In genomic region chr10:93951905-93952304, GRCh38 we compare ENCODE assay signal across 21 cellular contexts. TPM values are rescaled to one million over a fixed set of nuclear protein-coding genes. Genes with fewer than 3 reads are reported as not detected.
A peak's percentile ranks its signal among the peaks of the same experiment; 100 is the strongest.
DNase-seq lines count a peak whose midpoint lies in the region; ATAC-seq and TF ChIP-seq lines count a peak whose summit lies in the region.
"Had no signal": no experiment of that assay in that cellular context is flagged by ENCODE, and none has a peak within 500 bp of the region (broad histone marks: within the 10 kb centered on the region; RNA-seq: fewer than 3 reads in every experiment).

No MANE protein-coding gene starts in this region.

- H3K36me3 Mint-ChIP-seq in type B pancreatic cell = no peaks in the 10 kb centered on the region
- H3K36me3 Mint-ChIP-seq: CD14-positive monocyte; CD8-positive, alpha-beta memory T cell had no signal

- H3K4me3 ChIP-seq in cardiac muscle cell = no peak overlapping the region
- no peak overlapping the region for H3K4me3 ChIP-seq in right cardiac atrium (ENCODE audit: low read length)
- H3K4me3 ChIP-seq: A549; BLaER1 treated with 17β-estradiol and CSF1 and Interleukin-3, amounts not matched to agents 10 nM and 100 nM; GM23338 had no signal

- no peaks in the 10 kb centered on the region for H3K27me3 ChIP-seq in cardiac muscle cell
- no peaks in the 10 kb centered on the region for H3K27me3 ChIP-seq in right cardiac atrium (ENCODE audit: control insufficient read depth, insufficient read depth)
- H3K27me3 ChIP-seq: BE2C; BLaER1 treated with 17β-estradiol and CSF1 and Interleukin-3, amounts not matched to agents 10 nM and 100 nM had no signal

- H3K27me3 Mint-ChIP-seq in type B pancreatic cell = no peaks in the 10 kb centered on the region
- H3K27me3 Mint-ChIP-seq: CD4-positive, alpha-beta T cell had no signal

- H3K9me3 ChIP-seq in cardiac muscle cell (ENCODE audit: low read depth) = no peaks in the 10 kb centered on the region
- H3K9me3 ChIP-seq in right cardiac atrium (ENCODE audit: control insufficient read depth, low read length) = no peaks in the 10 kb centered on the region
- H3K9me3 ChIP-seq: A549; BE2C; BLaER1 treated with 17β-estradiol and CSF1 and Interleukin-3, amounts not matched to agents 10 nM and 100 nM had no signal

- ATAC-seq in left ventricle myocardium superior = no peak
- ATAC-seq in right cardiac atrium = peak; percentile 40 to 80
- ATAC-seq: A549, GM23338, HCT116 had no signal

- intact Hi-C loops in left ventricle myocardium superior (cut with micrococcal nuclease) = no loop called here
- intact Hi-C loops in right cardiac atrium (cut with DNase I) = no loop called here
- intact Hi-C loops in cardiac septum (cut with DNase I) = no loop called here

- peaks cover 13% of the 10 kb centered on the region for H3K4me1 Mint-ChIP-seq in type B pancreatic cell (ENCODE audit: unreplicated experiment)
- H3K4me1 Mint-ChIP-seq: CD14-positive monocyte; CD8-positive, alpha-beta memory T cell; GM23338; H9 had no signal

- H3K27ac ChIP-seq in cardiac muscle cell (peak overlapping the region; percentile 10), right cardiac atrium (ENCODE audit: low read length) (peak overlapping the region; percentile 83)
- H3K27ac ChIP-seq: A549; BLaER1 treated with 17β-estradiol and CSF1 and Interleukin-3, amounts not matched to agents 10 nM and 100 nM had no signal

- no peak for TF ChIP-seq CTCF in cardiac muscle cell (IDR thresholded peaks at IDR 0.05; ENCODE audit: low read depth, low read length)
- no peak for TF ChIP-seq CTCF in type B pancreatic cell (conservative IDR thresholded peaks at IDR 0.05)

- whole genome bisulfite sequencing in right cardiac atrium = 58% methylated on average over 2 of the region's 2 CpGs

- no peaks in the 10 kb centered on the region for H3K36me3 ChIP-seq in cardiac muscle cell
- H3K36me3 ChIP-seq: BE2C; BLaER1 treated with 17β-estradiol and CSF1 and Interleukin-3, amounts not matched to agents 10 nM and 100 nM had no signal

- peak in 1 of 2 donors; percentile 30 for DNase-seq in cardiac muscle cell (ENCODE audit: low read depth in 1 of 2, low spot score in 1 of 2)
- DNase-seq in left ventricle myocardium superior = no peak
- peak in 1 of 3 donors; percentile 61 for DNase-seq in right cardiac atrium
- no peak for DNase-seq in cardiac septum (ENCODE audit: low spot score)
- no peak for DNase-seq in type B pancreatic cell (ENCODE audit: extremely low spot score, unreplicated experiment)
- DNase-seq in SIG-M5 (lab: John Stamatoyannopoulos, UW) = no peak
- DNase-seq: 8988T; ACHN; AML-193; BE2C; CD4-positive, alpha-beta T cell; CD8-positive, alpha-beta memory T cell; DMS53; DMS79 treated with DMSO at 0.1 percent for 48 hours; GF-D8; H9 had no signal

- no peaks in the 10 kb centered on the region for H3K9me3 Mint-ChIP-seq in type B pancreatic cell
- H3K9me3 Mint-ChIP-seq: CD4-positive, alpha-beta T cell; CD8-positive, alpha-beta memory T cell; GM23338; H9 had no signal

- peaks cover 6% of the 10 kb centered on the region for H3K4me1 ChIP-seq in cardiac muscle cell (ENCODE audit: low read depth)
- H3K4me1 ChIP-seq in right cardiac atrium (ENCODE audit: control insufficient read depth, insufficient read depth, low read length) = peaks cover 10% of the 10 kb centered on the region
- H3K4me1 ChIP-seq: BE2C; BLaER1 treated with 17β-estradiol and CSF1 and Interleukin-3, amounts not matched to agents 10 nM and 100 nM had no signal

- peak overlapping the region; percentile 32 for H3K27ac Mint-ChIP-seq in type B pancreatic cell
- H3K27ac Mint-ChIP-seq: CD14-positive monocyte; CD4-positive, alpha-beta T cell; CD8-positive, alpha-beta memory T cell; GM23338; H9 had no signal

- no peak overlapping the region for H3K4me3 Mint-ChIP-seq in type B pancreatic cell
- H3K4me3 Mint-ChIP-seq: CD14-positive monocyte; CD4-positive, alpha-beta T cell; CD8-positive, alpha-beta memory T cell; GM23338; H9 had no signal

RNA-seq across cellular contexts. Expression of gene PLCE1, which starts 41.8 kb away (rescaled TPM):
- total RNA-seq in cardiac muscle cell = 0.99 and 1.9 TPM in 2 replicates
- polyA plus RNA-seq in cardiac muscle cell = 1.6 and 3.0 TPM in 2 replicates
- total RNA-seq in left ventricle myocardium superior = 4.6 TPM
- 10 to 100 TPM; 12.4 to 23.4 (median 21.0) TPM for total RNA-seq in right cardiac atrium
- polyA plus RNA-seq in right cardiac atrium = 6.0 TPM
- 51.5 TPM for total RNA-seq in cardiac septum
- total RNA-seq in type B pancreatic cell (ENCODE audit: low replicate concordance) = 5.3 and 7.8 TPM in 2 replicates
- total RNA-seq: CD8-positive, alpha-beta memory T cell had no signal

RNA-seq across cellular contexts. Expression of gene SLC35G1, which starts 58.1 kb away (rescaled TPM):
- total RNA-seq in cardiac muscle cell (6.0 and 8.7 TPM in 2 replicates), left ventricle myocardium superior (2.7 TPM), right cardiac atrium (1 to 10 TPM; 4.4 to 6.3 (median 5.3) TPM), cardiac septum (2.8 TPM), type B pancreatic cell (ENCODE audit: low replicate concordance) (13.9 and 21.0 TPM in 2 replicates)
- polyA plus RNA-seq in cardiac muscle cell (8.5 and 16.0 TPM in 2 replicates), right cardiac atrium (3.8 TPM)
